In genomic region chr16:8964462-8964861, GRCh38 we compare ENCODE assay signal across 8 cellular contexts. TPM values are rescaled to one million over a fixed set of nuclear protein-coding genes. Genes with fewer than 3 reads are reported as not detected.
DNase-seq lines count a peak whose midpoint lies in the region; ATAC-seq and TF ChIP-seq lines count a peak whose summit lies in the region.

No MANE protein-coding gene starts in this region.

- peak overlapping the region; percentile 31 for H3K27ac Mint-ChIP-seq in activated CD4-positive, alpha-beta T cell treated with anti-CD3 and anti-CD28 coated beads for 36 hours
- H3K27ac Mint-ChIP-seq in activated naive CD8-positive, alpha-beta T cell treated with anti-CD3 and anti-CD28 coated beads, Interleukin-2, amount 10 ng/mL, durations not matched to agents 7 days and 5 days: peak overlapping the region; percentile 38

- H3K4me3 Mint-ChIP-seq in activated CD4-positive, alpha-beta T cell treated with anti-CD3 and anti-CD28 coated beads for 36 hours: peak overlapping the region; percentile 60
- peak overlapping the region; percentile 70 for H3K4me3 Mint-ChIP-seq in activated naive CD8-positive, alpha-beta T cell treated with anti-CD3 and anti-CD28 coated beads, Interleukin-2, amount 10 ng/mL, durations not matched to agents 7 days and 5 days

- peaks cover 29% of the 10 kb centered on the region for H3K4me1 Mint-ChIP-seq in activated CD4-positive, alpha-beta T cell treated with anti-CD3 and anti-CD28 coated beads for 36 hours
- H3K4me1 Mint-ChIP-seq in activated naive CD8-positive, alpha-beta T cell treated with anti-CD3 and anti-CD28 coated beads, Interleukin-2, amount 10 ng/mL, durations not matched to agents 7 days and 5 days: peaks cover 34% of the 10 kb centered on the region

- H3K27me3 Mint-ChIP-seq in activated CD4-positive, alpha-beta T cell treated with anti-CD3 and anti-CD28 coated beads for 36 hours: peaks cover 2% of the 10 kb centered on the region
- H3K27me3 Mint-ChIP-seq in activated naive CD8-positive, alpha-beta T cell treated with anti-CD3 and anti-CD28 coated beads, Interleukin-2, amount 10 ng/mL, durations not matched to agents 7 days and 5 days: peaks cover 11% of the 10 kb centered on the region

- POLR2A ChIA-PET in activated CD4-positive, alpha-beta T cell treated with anti-CD3 and anti-CD28 coated beads for 36 hours (lab: Charles Lee): interaction anchor here (1.5 kb wide), 1 partner anchor 127 kb away, joined by 6 read pairs; the partner anchor contains the start of gene HAPSTR1
- POLR2A ChIA-PET in activated naive CD8-positive, alpha-beta T cell treated with anti-CD3 and anti-CD28 coated beads, Interleukin-2, amount 10 ng/mL, durations not matched to agents 7 days and 5 days (lab: Charles Lee): interaction anchor here (0.7 to 1.5 kb wide), 2 partner anchors 115 to 126 kb away, joined by 3 to 21 read pairs; partner anchors contain the start of gene HAPSTR1

- no peaks in the 10 kb centered on the region for H3K27me3 ChIP-seq in kidney epithelial cell (ENCODE audit: control insufficient read depth, insufficient read depth, low read length)

- peaks cover 12% of the 10 kb centered on the region for H3K36me3 Mint-ChIP-seq in activated CD4-positive, alpha-beta T cell treated with anti-CD3 and anti-CD28 coated beads for 36 hours (ENCODE audit: low read depth)
- peaks cover 11% of the 10 kb centered on the region for H3K36me3 Mint-ChIP-seq in activated naive CD8-positive, alpha-beta T cell treated with anti-CD3 and anti-CD28 coated beads, Interleukin-2, amount 10 ng/mL, durations not matched to agents 7 days and 5 days

- peak overlapping the region; percentile 27 for H3K27ac ChIP-seq in temporal lobe (ENCODE audit: low read depth, low read length)

- CTCF ChIA-PET in activated CD4-positive, alpha-beta T cell treated with anti-CD3 and anti-CD28 coated beads for 36 hours (lab: Charles Lee): interaction anchor here (0.8 to 1.6 kb wide), 2 partner anchors 28 to 127 kb away, joined by 3 to 5 read pairs; partner anchors contain the start of gene HAPSTR1

- ATAC-seq in activated CD4-positive, alpha-beta T cell treated with anti-CD3 and anti-CD28 coated beads for 36 hours: no peak
- no peak for ATAC-seq in activated naive CD8-positive, alpha-beta T cell treated with anti-CD3 and anti-CD28 coated beads, Interleukin-2, amount 10 ng/mL, durations not matched to agents 7 days and 5 days (ENCODE audit: low read depth)
- ATAC-seq in HG02763 (IDR thresholded peaks at IDR 0.05; ENCODE audit: unreplicated experiment) (no peak), GM18519 (IDR thresholded peaks at IDR 0.05; ENCODE audit: low FRiP score, unreplicated experiment) (no peak)

- intact Hi-C loops in activated CD4-positive, alpha-beta T cell treated with anti-CD3 and anti-CD28 coated beads for 36 hours (cut with DNase I, micrococcal nuclease): loop anchor here (1.0 to 10.0 kb wide), 9 partner anchors 42 to 1980 kb away; partner anchors contain the start of genes ABAT (in 1 of the 2), CARHSP1 (in 1 of the 2), CLEC16A (in 1 of the 2) and DEXI (in 1 of the 2)

- no peak for TF ChIP-seq CTCF in kidney epithelial cell (IDR thresholded peaks at IDR 0.05; ENCODE audit: insufficient read depth, low read length, poor library complexity, severe bottlenecking)

- no peaks in the 10 kb centered on the region for H3K9me3 Mint-ChIP-seq in activated CD4-positive, alpha-beta T cell treated with anti-CD3 and anti-CD28 coated beads for 36 hours (ENCODE audit: low read depth)
- H3K9me3 Mint-ChIP-seq in activated naive CD8-positive, alpha-beta T cell treated with anti-CD3 and anti-CD28 coated beads, Interleukin-2, amount 10 ng/mL, durations not matched to agents 7 days and 5 days: no peaks in the 10 kb centered on the region

- peak overlapping the region; percentile 84 for H3K4me3 ChIP-seq in kidney epithelial cell (ENCODE audit: low read depth, low read length)

- no peak for DNase-seq in activated CD4-positive, alpha-beta T cell treated with anti-CD3 and anti-CD28 coated beads for 36 hours
- no peak for DNase-seq in activated CD4-positive, alpha-beta T cell treated with anti-CD3 and anti-CD28 coated beads, Interleukin-2, amount 50 U/mL, for 1 hour
- DNase-seq in activated naive CD8-positive, alpha-beta T cell treated with anti-CD3 and anti-CD28 coated beads, Interleukin-2, amount 10 ng/mL, durations not matched to agents 7 days and 5 days: no peak
- no peak for DNase-seq in kidney epithelial cell (ENCODE audit: low read depth)
- no peak for DNase-seq in activated effector memory CD4-positive, alpha-beta T cell treated with anti-CD3 and anti-CD28 coated beads, Interleukin-2, amount 50 U/mL, for 16 hours

- no peaks in the 10 kb centered on the region for H3K36me3 ChIP-seq in kidney epithelial cell (ENCODE audit: control insufficient read depth, insufficient read depth, low read length)

RNA-seq across cellular contexts. Expression of gene USP7, which starts 0.8 kb away (rescaled TPM):
- 100 to 1,000 TPM; 165 to 198 TPM for total RNA-seq in activated CD4-positive, alpha-beta T cell treated with anti-CD3 and anti-CD28 coated beads for 36 hours
- total RNA-seq in activated naive CD8-positive, alpha-beta T cell treated with anti-CD3 and anti-CD28 coated beads, Interleukin-2, amount 10 ng/mL, durations not matched to agents 7 days and 5 days: 100 to 1,000 TPM; 153 to 162 TPM
- total RNA-seq in kidney epithelial cell (66.9 and 72.2 TPM in 2 replicates), temporal lobe (71.3 TPM)
